In genomic region chr3:107669669-107670068, GRCh38 we compare ENCODE assay signal across 20 cellular contexts.
"Had no signal": no experiment of that assay in that cellular context is flagged by ENCODE, and none has a peak within 500 bp of the region (broad histone marks: within the 10 kb centered on the region; RNA-seq: fewer than 3 reads in every experiment).

No MANE protein-coding gene starts in this region.

- H3K4me1 ChIP-seq: Peyer's patch had no signal

- H3K9me3 Mint-ChIP-seq: activated CD4-positive, alpha-beta memory T cell treated with anti-CD3 and anti-CD28 coated beads, Interleukin-2, amount 10 ng/mL, durations not matched to agents 7 days and 5 days; activated naive CD4-positive, alpha-beta T cell treated with anti-CD3 and anti-CD28 coated beads for 36 hours; activated T-helper 17 cell treated with anti-CD3 and anti-CD28 coated beads, Interleukin-2, amount 50 U/mL, for 72 hours had no signal

- H3K27ac ChIP-seq: Peyer's patch, VCaP had no signal

- H3K27me3 ChIP-seq: Peyer's patch had no signal

- H3K4me1 Mint-ChIP-seq: activated CD4-positive, alpha-beta memory T cell treated with anti-CD3 and anti-CD28 coated beads, Interleukin-2, amount 10 ng/mL, durations not matched to agents 7 days and 5 days had no signal

- H3K9me3 ChIP-seq: Peyer's patch had no signal

- H3K27me3 Mint-ChIP-seq: activated CD4-positive, alpha-beta memory T cell treated with anti-CD3 and anti-CD28 coated beads, Interleukin-2, amount 10 ng/mL, durations not matched to agents 7 days and 5 days; activated naive CD8-positive, alpha-beta T cell; activated T-helper 17 cell treated with anti-CD3 and anti-CD28 coated beads, Interleukin-2, amount 50 U/mL, for 72 hours; T-helper 17 cell had no signal

- ATAC-seq: activated T-helper 17 cell treated with anti-CD3 and anti-CD28 coated beads, Interleukin-2, amount 50 U/mL, for 72 hours; T-helper 17 cell had no signal

- H3K4me3 Mint-ChIP-seq: activated CD4-positive, alpha-beta memory T cell treated with anti-CD3 and anti-CD28 coated beads, Interleukin-2, amount 10 ng/mL, durations not matched to agents 7 days and 5 days; activated naive CD4-positive, alpha-beta T cell treated with anti-CD3 and anti-CD28 coated beads for 36 hours; activated naive CD8-positive, alpha-beta T cell; activated T-helper 17 cell treated with anti-CD3 and anti-CD28 coated beads, Interleukin-2, amount 50 U/mL, for 72 hours; T-helper 17 cell had no signal

- H3K4me3 ChIP-seq: Peyer's patch had no signal

- H3K27ac Mint-ChIP-seq: activated CD4-positive, alpha-beta memory T cell treated with anti-CD3 and anti-CD28 coated beads, Interleukin-2, amount 10 ng/mL, durations not matched to agents 7 days and 5 days; activated naive CD4-positive, alpha-beta T cell treated with anti-CD3 and anti-CD28 coated beads for 36 hours; activated naive CD8-positive, alpha-beta T cell; activated T-helper 17 cell treated with anti-CD3 and anti-CD28 coated beads, Interleukin-2, amount 50 U/mL, for 72 hours had no signal

- DNase-seq: activated CD4-positive, alpha-beta memory T cell treated with anti-CD3 and anti-CD28 coated beads, Interleukin-2, amount 10 ng/mL, durations not matched to agents 7 days and 5 days; activated CD4-positive, alpha-beta T cell treated with anti-CD3 and anti-CD28 coated beads, Interleukin-2, amount 50 U/mL, for 1 hour; activated CD4-positive, CD25-positive, alpha-beta regulatory T cell; activated gamma-delta T cell; activated naive CD4-positive, alpha-beta T cell treated with anti-CD3 and anti-CD28 coated beads for 36 hours; activated T-cell treated with anti-CD3 and anti-CD28 coated beads for 4 hours; activated T-cell treated with anti-CD3 and anti-CD28 coated beads, Interleukin-2, amount 50 U/mL, for 48 hours; NCI-H1105 treated with DMSO at 0.1 percent for 48 hours; NCI-H1436 treated with DMSO at 0.1 percent for 48 hours; NCI-H187; NCI-H2081; NCI-H446; NCI-H524; Peyer's patch; SHP77 treated with DMSO at 0.1 percent for 48 hours; T-helper 17 cell; T1000 had no signal

- H3K36me3 ChIP-seq: Peyer's patch had no signal
